Comparison of ENCODE assay signal across 1 cellular context in the genomic region with DNA sequence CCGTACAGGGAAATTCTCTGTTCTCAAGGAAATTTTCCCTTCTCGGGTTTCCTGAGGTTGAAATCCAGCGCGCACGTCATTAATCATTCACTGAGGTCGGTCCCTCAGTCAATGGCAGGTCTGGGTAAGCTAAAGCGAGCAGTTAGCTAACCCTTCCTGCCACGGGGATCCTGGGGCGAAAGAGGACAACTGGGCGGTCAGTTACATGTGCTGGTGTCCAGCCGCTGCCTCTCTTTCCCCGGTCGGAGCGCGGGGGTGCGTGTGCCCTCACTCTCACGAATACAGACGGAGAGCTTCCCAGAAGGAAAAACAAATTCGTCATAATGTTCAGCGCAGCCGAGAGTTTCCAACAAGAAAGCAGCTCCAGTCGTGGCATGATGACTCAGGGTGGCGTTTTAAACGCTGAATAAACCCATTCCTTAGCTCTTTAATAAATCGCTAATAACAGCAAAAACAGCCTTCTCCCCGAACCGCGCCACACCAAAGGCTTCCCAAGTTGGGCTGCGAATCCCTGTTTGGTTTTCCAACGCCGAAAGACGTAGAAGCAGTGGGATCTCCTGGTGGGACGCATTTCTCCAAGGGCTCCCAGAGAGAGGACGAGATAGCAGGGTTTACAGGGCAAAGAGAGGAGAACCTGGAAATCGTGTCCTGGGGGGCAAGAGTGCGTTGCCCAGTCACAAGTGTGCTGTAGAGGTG.
TF ChIP-seq lines count a peak whose summit lies in the region.

No MANE protein-coding gene starts in this region.

TF ChIP-seq in WTC11, 78 proteins besides CTCF, POLR2A, EP300 and RAD21 (continued from another document):
- TF ChIP-seq, protein P1, sequence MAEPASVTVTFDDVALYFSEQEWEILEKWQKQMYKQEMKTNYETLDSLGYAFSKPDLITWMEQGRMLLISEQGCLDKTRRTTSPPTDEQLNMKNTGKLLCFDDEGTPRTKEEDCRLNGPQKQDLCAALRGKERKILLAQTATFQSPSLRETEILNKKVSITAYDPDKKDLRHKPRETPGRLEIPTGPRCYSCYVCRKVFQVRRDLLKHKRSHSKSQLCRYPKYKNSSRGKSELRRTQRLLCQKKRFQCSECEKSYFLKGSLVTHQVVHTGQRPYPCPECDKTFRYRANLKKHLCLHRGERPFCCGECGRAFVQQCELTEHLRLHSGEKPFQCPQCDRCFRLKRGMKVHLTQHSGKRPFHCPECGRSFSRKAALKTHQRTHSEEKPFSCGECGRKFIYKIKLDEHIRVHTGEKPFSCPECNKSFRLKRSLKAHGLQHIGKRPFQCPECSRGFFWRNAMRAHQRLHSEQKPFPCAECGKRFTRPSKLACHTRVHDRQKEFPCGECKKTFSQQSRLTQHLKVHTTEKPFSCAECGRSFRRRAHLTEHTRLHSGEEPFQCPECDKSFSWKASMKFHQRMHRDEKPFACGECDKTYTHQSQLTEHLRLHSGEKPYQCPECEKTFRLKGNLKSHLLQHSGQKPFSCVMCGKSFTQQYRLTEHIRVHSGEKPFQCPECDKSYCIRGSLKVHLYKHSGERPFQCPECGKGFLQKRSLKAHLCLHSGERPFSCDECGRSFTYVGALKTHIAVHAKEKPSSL (CRISPR knock-in tag; conservative IDR thresholded peaks at IDR 0.05) = no peak
- TF ChIP-seq, protein P2, sequence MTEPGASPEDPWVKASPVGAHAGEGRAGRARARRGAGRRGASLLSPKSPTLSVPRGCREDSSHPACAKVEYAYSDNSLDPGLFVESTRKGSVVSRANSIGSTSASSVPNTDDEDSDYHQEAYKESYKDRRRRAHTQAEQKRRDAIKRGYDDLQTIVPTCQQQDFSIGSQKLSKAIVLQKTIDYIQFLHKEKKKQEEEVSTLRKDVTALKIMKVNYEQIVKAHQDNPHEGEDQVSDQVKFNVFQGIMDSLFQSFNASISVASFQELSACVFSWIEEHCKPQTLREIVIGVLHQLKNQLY (CRISPR knock-in tag; IDR thresholded peaks at IDR 0.05) = no peak
- no peak for TF ChIP-seq ATF1 (CRISPR knock-in tag; IDR thresholded peaks at IDR 0.05)
- TF ChIP-seq TP53 (CRISPR knock-in tag; IDR thresholded peaks at IDR 0.05) = no peak
- no peak for TF ChIP-seq JUN (CRISPR knock-in tag; IDR thresholded peaks at IDR 0.05)
- TF ChIP-seq FOXK1 (CRISPR knock-in tag; IDR thresholded peaks at IDR 0.05) = no peak
